ENCODE assay signal across 16 cellular contexts in genomic region chr10:47176206-47176902, GRCh38.
DNase-seq lines count a peak whose midpoint lies in the region; ATAC-seq and TF ChIP-seq lines count a peak whose summit lies in the region.
"Had no signal": no experiment of that assay in that cellular context is flagged by ENCODE, and none has a peak within 500 bp of the region (broad histone marks: within the 10 kb centered on the region; RNA-seq: fewer than 3 reads in every experiment).

No MANE protein-coding gene starts in this region.

- no peak for ATAC-seq in left lobe of liver
- ATAC-seq: A549, GM23338 had no signal

- no peaks in the 10 kb centered on the region for H3K79me2 ChIP-seq in OCI-LY7 (ENCODE audit: insufficient read depth, low read depth, low read length)

- H2AFZ ChIP-seq in OCI-LY7 (ENCODE audit: low read length): no peak overlapping the region
- H2AFZ ChIP-seq: GM23338 had no signal

- no peak overlapping the region for H3K4me3 Mint-ChIP-seq in CD14-positive monocyte
- no peak overlapping the region for H3K4me3 Mint-ChIP-seq in immature natural killer cell
- H3K4me3 Mint-ChIP-seq: GM23338 had no signal

- peaks cover 3% of the 10 kb centered on the region for H3K4me1 Mint-ChIP-seq in CD14-positive monocyte
- no peaks in the 10 kb centered on the region for H3K4me1 Mint-ChIP-seq in immature natural killer cell

- H3K27me3 Mint-ChIP-seq in CD14-positive monocyte (ENCODE audit: low read depth in 3 of 3) (peaks cover 0 to 6% (median 2%) of the 10 kb centered on the region in 3 donors), immature natural killer cell (ENCODE audit: low read depth in 3 of 3) (peaks cover 0 to 4% (median 3%) of the 10 kb centered on the region in 3 donors)

- H3K9me3 ChIP-seq in esophagus muscularis mucosa (no peaks in the 10 kb centered on the region), OCI-LY7 (ENCODE audit: low read length) (no peaks in the 10 kb centered on the region)
- H3K9me3 ChIP-seq: A549, Caco-2, MG63 had no signal

- intact Hi-C loops in esophagus muscularis mucosa (cut with DNase I) (no loop called here), CD14-positive monocyte (cut with micrococcal nuclease) (no loop called here), OCI-LY7 (cut with micrococcal nuclease; ENCODE audit: unreplicated experiment) (no loop called here)

- peaks cover 0 to 6% (median 0%) of the 10 kb centered on the region in 4 donors for H3K4me1 ChIP-seq in esophagus muscularis mucosa
- H3K4me1 ChIP-seq in OCI-LY7 (ENCODE audit: insufficient read depth, low read length, poor library complexity, severe bottlenecking): no peaks in the 10 kb centered on the region
- H3K4me1 ChIP-seq: A549, Caco-2 had no signal

- CTCF ChIA-PET in OCI-LY7 (lab: Charles Lee; ENCODE audit: unreplicated experiment): no interaction called here

- peak; percentile 76 for DNase-seq in DMS 273 (lab: John Stamatoyannopoulos, UW; ENCODE audit: unreplicated experiment)
- DNase-seq in NCI-H1694 (lab: John Stamatoyannopoulos, UW): peak; percentile 20
- peak; percentile 77 for DNase-seq in esophagus muscularis mucosa (ENCODE audit: extremely low spot score)
- peak; percentile 22 for DNase-seq in occipital lobe (lab: John Stamatoyannopoulos, UW)
- no peak for DNase-seq in CD14-positive monocyte (ENCODE audit: low spot score)
- no peak for DNase-seq in left lobe of liver (ENCODE audit: low spot score)
- no peak for DNase-seq in immature natural killer cell
- no peak for DNase-seq in OCI-LY7 (ENCODE audit: low spot score)
- DNase-seq: Caco-2, MG63, NCI-H1092 treated with DMSO at 0.1 percent for 48 hours, NCI-H187, OCI-M1, RPMI8226 had no signal

- peaks cover 0 to 4% (median 0%) of the 10 kb centered on the region in 7 donors for H3K9me3 Mint-ChIP-seq in CD14-positive monocyte
- no peaks in the 10 kb centered on the region for H3K9me3 Mint-ChIP-seq in immature natural killer cell

- H3K4me3 ChIP-seq in esophagus muscularis mucosa: no peak overlapping the region
- H3K4me3 ChIP-seq in OCI-LY7 (ENCODE audit: low read depth, low read length, poor library complexity, severe bottlenecking): no peak overlapping the region
- H3K4me3 ChIP-seq: A549, GM23338, MG63 had no signal

- no peak for TF ChIP-seq EP300 in esophagus muscularis mucosa (IDR thresholded peaks at IDR 0.05)

- POLR2A ChIA-PET in OCI-LY7 (lab: Charles Lee): interaction anchor here (0.6 kb wide), 1 partner anchor 116 kb away, joined by 3 read pairs; no protein-coding TSS in a partner anchor

- H4K20me1 ChIP-seq in OCI-LY7 (ENCODE audit: insufficient read depth, low read length): no peaks in the 10 kb centered on the region

- no peak overlapping the region for H3K27ac Mint-ChIP-seq in CD14-positive monocyte
- no peak overlapping the region for H3K27ac Mint-ChIP-seq in immature natural killer cell
- H3K27ac Mint-ChIP-seq: GM23338 had no signal

- H3K27ac ChIP-seq in esophagus muscularis mucosa (replicated peaks in 1 of 4): no peak overlapping the region
- H3K27ac ChIP-seq in OCI-LY7 (ENCODE audit: low read depth, low read length, poor library complexity, severe bottlenecking): no peak overlapping the region
- H3K27ac ChIP-seq: A549 had no signal

- 74% methylated on average over 11 of the region's 12 CpGs for WGBS in esophagus muscularis mucosa

- H3K36me3 Mint-ChIP-seq in CD14-positive monocyte: peaks cover 0 to 3% of the 10 kb centered on the region in 2 donors
- H3K36me3 Mint-ChIP-seq in immature natural killer cell: no peaks in the 10 kb centered on the region

- no peak overlapping the region for H3K4me2 ChIP-seq in OCI-LY7 (ENCODE audit: low read length)
- H3K4me2 ChIP-seq: A549, GM23338 had no signal

- BruUV-seq in OCI-LY7 (replicated peaks; lab: Mats Ljungman, UMichigan): no TSS peak

- H3K27me3 ChIP-seq in esophagus muscularis mucosa: no peaks in the 10 kb centered on the region
- H3K27me3 ChIP-seq: MG63 had no signal

- H3K36me3 ChIP-seq in esophagus muscularis mucosa (no peaks in the 10 kb centered on the region), OCI-LY7 (ENCODE audit: insufficient read depth, low read length) (no peaks in the 10 kb centered on the region)
- H3K36me3 ChIP-seq: MG63 had no signal

- H3K9me2 ChIP-seq in OCI-LY7 (ENCODE audit: insufficient read depth, low read length): no peaks in the 10 kb centered on the region

- TF ChIP-seq CTCF in esophagus muscularis mucosa (IDR thresholded peaks at IDR 0.05) (no peak), CD14-positive monocyte (IDR thresholded peaks at IDR 0.05) (no peak), OCI-LY7 (conservative IDR thresholded peaks at IDR 0.05; ENCODE audit: low read length) (no peak)

- no peak for TF ChIP-seq POLR2A in esophagus muscularis mucosa (IDR thresholded peaks at IDR 0.05; ENCODE audit: low read depth)

Comparison
In these comparisons a context has a peak if more than half of its experiments do, and no peak if none do; other contexts are left out.
1. DNase-seq: peak in DMS 273 (single experiment), NCI-H1694 (single experiment), esophagus muscularis mucosa (single experiment) and occipital lobe (single experiment); none in CD14-positive monocyte (single experiment), left lobe of liver (single experiment), immature natural killer cell (0 of 3) and OCI-LY7 (single experiment).